12 cellular contexts compared by ENCODE assay signal in the genomic region with DNA sequence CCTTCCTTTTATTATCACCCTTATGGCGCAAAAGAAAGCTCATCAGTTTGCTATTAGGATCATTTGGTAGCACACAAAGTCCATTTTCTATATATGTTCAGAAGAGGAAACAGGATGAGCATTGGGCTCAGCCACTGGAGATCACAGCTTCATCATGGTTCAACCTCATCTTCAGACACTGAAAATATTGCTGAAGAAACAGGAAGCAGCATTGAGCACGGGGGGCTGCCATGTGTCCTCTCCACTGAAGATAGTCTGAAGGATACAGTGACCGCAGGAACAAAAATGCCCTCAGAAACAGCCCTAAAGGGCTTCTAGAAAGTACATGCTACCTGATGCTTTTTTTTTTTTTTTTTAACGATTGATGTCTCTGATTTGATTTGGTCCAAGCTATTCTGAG.
"Had no signal": no experiment of that assay in that cellular context is flagged by ENCODE, and none has a peak within 500 bp of the region (broad histone marks: within the 10 kb centered on the region; RNA-seq: fewer than 3 reads in every experiment).

No MANE protein-coding gene starts in this region.

- H3K9me3 Mint-ChIP-seq: activated T-helper 2 cell treated with anti-CD3 and anti-CD28 coated beads, Interferon-gamma antibody, Interleukin-2, Interleukin-4, amounts not matched to agents 10 μg/mL and 5 μg/mL and 100 μg/mL, durations not matched to agents 14 hours and 24 hours and 36 hours had no signal

- DNase-seq: activated CD4-positive, alpha-beta T cell treated with anti-CD3 and anti-CD28 coated beads for 4 hours; activated CD8-positive, alpha-beta memory T cell treated with anti-CD3 and anti-CD28 coated beads for 24 hours; esophagus squamous epithelium; foreskin fibroblast; heart left ventricle; mesenchymal stem cell; small intestine; T1000; uterus; WERI-Rb-1 had no signal

- ATAC-seq: left lobe of liver had no signal

- H3K27ac Mint-ChIP-seq: activated T-helper 2 cell treated with anti-CD3 and anti-CD28 coated beads, Interferon-gamma antibody, Interleukin-2, Interleukin-4, amounts not matched to agents 10 μg/mL and 5 μg/mL and 100 μg/mL, durations not matched to agents 14 hours and 24 hours and 36 hours had no signal
